In genomic region chr2:88038263-88039105, GRCh38 we compare ENCODE assay signal across 9 cellular contexts. TPM values are rescaled to one million over a fixed set of nuclear protein-coding genes. Genes with fewer than 3 reads are reported as not detected.
DNase-seq lines count a peak whose midpoint lies in the region; ATAC-seq, FAIRE-seq and TF ChIP-seq lines count a peak whose summit lies in the region.
"Had no signal": no experiment of that assay in that cellular context is flagged by ENCODE, and none has a peak within 500 bp of the region (broad histone marks: within the 10 kb centered on the region; RNA-seq: fewer than 3 reads in every experiment).

No MANE protein-coding gene starts in this region.

- no peak overlapping the region for H3K23ac ChIP-seq in mesenchymal stem cell (ENCODE audit: low read length in 2 of 2)

- no peaks in the 10 kb centered on the region for H3K9me3 Mint-ChIP-seq in astrocyte (ENCODE audit: unreplicated experiment)
- H3K9me3 Mint-ChIP-seq: effector memory CD8-positive, alpha-beta T cell had no signal

- H4K91ac ChIP-seq in mesenchymal stem cell (ENCODE audit: low read length), result no peak overlapping the region

- no peak overlapping the region for H2BK15ac ChIP-seq in mesenchymal stem cell (ENCODE audit: low read depth, poor library complexity, severe bottlenecking)

- peak overlapping the region; percentile 40 for H3K9ac ChIP-seq in astrocyte (ENCODE audit: low read length)
- H3K9ac ChIP-seq in mesenchymal stem cell (ENCODE audit: low read length), result peak overlapping the region; percentile 66

- peak overlapping the region; percentile 96 for H2BK5ac ChIP-seq in mesenchymal stem cell (ENCODE audit: low read depth, low read length, poor library complexity, severe bottlenecking)

- no peak overlapping the region for H4K8ac ChIP-seq in mesenchymal stem cell (ENCODE audit: low read length)

- no peaks in the 10 kb centered on the region for H4K20me1 ChIP-seq in astrocyte (ENCODE audit: insufficient read depth, low read length)

- peak overlapping the region in 1 of 2 experiments; percentile 58 for H3K4ac ChIP-seq in mesenchymal stem cell (ENCODE audit: low read depth in 1 of 2, low read length in 2 of 2)

- H3K4me3 Mint-ChIP-seq in astrocyte (ENCODE audit: unreplicated experiment), result no peak overlapping the region
- H3K4me3 Mint-ChIP-seq: effector memory CD8-positive, alpha-beta T cell had no signal

- H3K27ac Mint-ChIP-seq in astrocyte (ENCODE audit: unreplicated experiment), result peak overlapping the region; percentile 98

- no peaks in the 10 kb centered on the region for H3K27me3 Mint-ChIP-seq in astrocyte (ENCODE audit: low read depth, unreplicated experiment)
- H3K27me3 Mint-ChIP-seq: effector memory CD8-positive, alpha-beta T cell had no signal

- peak overlapping the region in 1 of 2 experiments; percentile 34 for H3K18ac ChIP-seq in mesenchymal stem cell (ENCODE audit: low read depth in 1 of 2, low read length in 2 of 2)

- H2BK12ac ChIP-seq in mesenchymal stem cell (ENCODE audit: low read length in 2 of 2), result no peak overlapping the region

- H3K9me3 ChIP-seq in astrocyte (ENCODE audit: insufficient read depth, low read depth, low read length), result no peaks in the 10 kb centered on the region
- H3K9me3 ChIP-seq in mesenchymal stem cell (ENCODE audit: control insufficient read depth, low read length), result no peaks in the 10 kb centered on the region
- H3K9me3 ChIP-seq in adrenal gland (replicated peaks in 1 of 3), result no peaks in the 10 kb centered on the region

- peak overlapping the region; percentile 39 for H3K4me2 ChIP-seq in astrocyte (ENCODE audit: low read length)
- H3K4me2 ChIP-seq in mesenchymal stem cell (ENCODE audit: low read length, poor library complexity, severe bottlenecking), result no peak overlapping the region

- H3K14ac ChIP-seq in mesenchymal stem cell (ENCODE audit: low read length in 2 of 2), result no peak overlapping the region

- peaks cover 2% of the 10 kb centered on the region for H3K36me3 Mint-ChIP-seq in astrocyte (ENCODE audit: low read depth, unreplicated experiment)

- DNase-seq in AG20443 (ENCODE audit: low spot score) (peak; percentile 61), HS-5 (ENCODE audit: low read depth) (peak; percentile 94), astrocyte (ENCODE audit: low read depth) (peak; percentile 93), mesenchymal stem cell (peak; percentile 95), SHP77 treated with DMSO at 0.1 percent for 48 hours (lab: John Stamatoyannopoulos, UW) (no peak), adrenal gland (no peak), NCI-H1436 treated with DMSO at 0.1 percent for 48 hours (lab: John Stamatoyannopoulos, UW) (no peak)
- DNase-seq: effector memory CD8-positive, alpha-beta T cell had no signal

- H3K4me1 ChIP-seq in astrocyte (ENCODE audit: insufficient read depth, low read length), result peaks cover 12% of the 10 kb centered on the region
- H3K4me1 ChIP-seq in mesenchymal stem cell (ENCODE audit: control insufficient read depth, insufficient read depth, low read depth, low read length), result peaks cover 5% of the 10 kb centered on the region
- H3K4me1 ChIP-seq in adrenal gland (replicated peaks in 1 of 2), result peaks cover 9 to 16% of the 10 kb centered on the region in 2 donors

- H2AFZ ChIP-seq in astrocyte (ENCODE audit: low read depth, low read length) (no peak overlapping the region), mesenchymal stem cell (ENCODE audit: low read depth, low read length) (no peak overlapping the region)

- no peak for ATAC-seq in GM18909 (IDR thresholded peaks at IDR 0.05; ENCODE audit: poor library complexity, unreplicated experiment)
- ATAC-seq: effector memory CD8-positive, alpha-beta T cell had no signal

- FAIRE-seq in astrocyte (lab: Jason Lieb, UNC), result peak; percentile 95

- H3K79me2 ChIP-seq in astrocyte (ENCODE audit: insufficient read depth, low read length), result peaks cover 17% of the 10 kb centered on the region

- 93% methylated on average over 2 of the region's 4 CpGs for WGBS in mesenchymal stem cell
- 92 to 98% (median 95%) methylated on average over 4 of the region's 4 CpGs for WGBS in adrenal gland, 4 donors

- H3K36me3 ChIP-seq in astrocyte (ENCODE audit: insufficient read depth, low read length) (no peaks in the 10 kb centered on the region), mesenchymal stem cell (ENCODE audit: control insufficient read depth in 1 of 2, insufficient read depth in 2 of 2, low read depth in 1 of 2, low read length in 2 of 2) (peaks cover under 1 to 51% of the 10 kb centered on the region in 2 experiments), adrenal gland (replicated peaks in 1 of 2) (no peaks in the 10 kb centered on the region)

- peak overlapping the region; percentile 16 for H2AK5ac ChIP-seq in mesenchymal stem cell (ENCODE audit: low read length, severe bottlenecking)

- H3K27me3 ChIP-seq in astrocyte (ENCODE audit: insufficient read depth, low read length) (no peaks in the 10 kb centered on the region), mesenchymal stem cell (ENCODE audit: control insufficient read depth in 1 of 2, insufficient read depth in 1 of 2, low read length in 2 of 2) (no peaks in the 10 kb centered on the region), adrenal gland (no peaks in the 10 kb centered on the region)

- H3K4me3 ChIP-seq in astrocyte (ENCODE audit: insufficient read depth, low read depth, low read length) (no peak overlapping the region), mesenchymal stem cell (ENCODE audit: insufficient read depth in 1 of 2, low read depth in 1 of 2, low read length in 2 of 2) (no peak overlapping the region), adrenal gland (no peak overlapping the region)

- H2BK120ac ChIP-seq in mesenchymal stem cell (ENCODE audit: low read depth, low read length), result peak overlapping the region; percentile 61

- TF ChIP-seq POLR2A in adrenal gland (IDR thresholded peaks at IDR 0.05), result no peak

- peaks cover 2% of the 10 kb centered on the region for H3K79me1 ChIP-seq in mesenchymal stem cell (replicated peaks; ENCODE audit: low read length, poor library complexity, severe bottlenecking)

- peaks cover 47% of the 10 kb centered on the region for H3K4me1 Mint-ChIP-seq in astrocyte (ENCODE audit: low read depth, unreplicated experiment)

- intact Hi-C loops in adrenal gland (cut with DNase I), result no loop called here

- TF ChIP-seq CTCF in astrocyte (IDR thresholded peaks at IDR 0.05; ENCODE audit: insufficient read depth, low read depth, low read length), result no peak
- no peak for TF ChIP-seq CTCF in adrenal gland (IDR thresholded peaks at IDR 0.05)

- H3K27ac ChIP-seq in astrocyte (ENCODE audit: low read depth, low read length) (peak overlapping the region; percentile 83), mesenchymal stem cell (ENCODE audit: low read length, poor library complexity, severe bottlenecking) (peak overlapping the region; percentile 98), adrenal gland (no peak overlapping the region)

RNA-seq across cellular contexts. Expression of gene KRCC1, which starts 17.1 kb away (rescaled TPM):
- 17.7 and 18.3 TPM in 2 replicates for total RNA-seq in astrocyte
- 22.7 TPM for polyA plus RNA-seq in mesenchymal stem cell (2013, experiment 1 of 2)
- polyA plus RNA-seq in mesenchymal stem cell (2013, experiment 2 of 2), result 24.0 TPM
- total RNA-seq in adrenal gland, result 10 to 100 TPM; 12.0 to 24.8 (median 17.7) TPM
- polyA plus RNA-seq in adrenal gland, result 10 to 100 TPM; 20.5 to 40.2 (median 29.0) TPM

RNA-seq across cellular contexts. Expression of gene RNU2-63P, which starts 22.1 kb away (rescaled TPM):
- total RNA-seq in astrocyte (4.2 and 6.6 TPM in 2 replicates), adrenal gland (10 to 100 TPM in 1 of 8 donors, 1 to 10 TPM in 1, not detected in 6; 4.9 to 15.2 TPM)
- polyA plus RNA-seq in mesenchymal stem cell (2013, experiment 1 of 2), result not detected
- not detected for polyA plus RNA-seq in mesenchymal stem cell (2013, experiment 2 of 2)
- not detected for polyA plus RNA-seq in adrenal gland

RNA-seq across cellular contexts. Expression of gene SMYD1, which starts 29.1 kb away (rescaled TPM):
- total RNA-seq in astrocyte, result not detected in 2 replicates
- not detected for polyA plus RNA-seq in mesenchymal stem cell (2013, experiment 1 of 2)
- polyA plus RNA-seq in mesenchymal stem cell (2013, experiment 2 of 2), result not detected
- total RNA-seq in adrenal gland, result under 1 TPM in 1 of 8 donors, not detected in 7; 0.34 TPM
- under 1 TPM in 2 of 3 donors, not detected in 1; under 0.01 to 0.08 TPM for polyA plus RNA-seq in adrenal gland

Comparison
In these comparisons a context has a peak if more than half of its experiments do, and no peak if none do; other contexts are left out.
1. DNase-seq: peak in AG20443 (single experiment), HS-5 (single experiment), astrocyte (single experiment) and mesenchymal stem cell (single experiment); none in SHP77 treated with DMSO at 0.1 percent for 48 hours (single experiment), adrenal gland (0 of 7) and NCI-H1436 treated with DMSO at 0.1 percent for 48 hours (single experiment).
2. H3K27ac ChIP-seq: peak in astrocyte (single experiment) and mesenchymal stem cell (single experiment); none in adrenal gland (0 of 5).